ENCODE assay signal across 30 cellular contexts in genomic region chr10:24991298-24991697, GRCh38. TPM values are rescaled to one million over a fixed set of nuclear protein-coding genes. Genes with fewer than 3 reads are reported as not detected.
A peak's percentile ranks its signal among the peaks of the same experiment; 100 is the strongest.
DNase-seq lines count a peak whose midpoint lies in the region; ATAC-seq, FAIRE-seq and TF ChIP-seq lines count a peak whose summit lies in the region.
"Had no signal": no experiment of that assay in that cellular context is flagged by ENCODE, and none has a peak within 500 bp of the region (broad histone marks: within the 10 kb centered on the region; RNA-seq: fewer than 3 reads in every experiment).

No MANE protein-coding gene starts in this region.

- no peak overlapping the region for H3K9ac ChIP-seq in K562 (ENCODE audit: insufficient read depth in 1 of 2, low read depth in 2 of 2, low read length in 2 of 2)
- H3K9ac ChIP-seq in neuronal stem cell (ENCODE audit: low read depth, low read length, poor library complexity): no peak overlapping the region
- no peak overlapping the region for H3K9ac ChIP-seq in GM23248
- no peak overlapping the region for H3K9ac ChIP-seq in kidney (ENCODE audit: low read length in 2 of 2)
- H3K9ac ChIP-seq: BLaER1 had no signal

- H3K9me3 ChIP-seq in HEK293 (ENCODE audit: control insufficient read depth, insufficient read depth, low read depth, low read length) (no peaks in the 10 kb centered on the region), K562 (replicated peaks; ENCODE audit: control insufficient read depth, insufficient read depth, low read depth, low read length) (no peaks in the 10 kb centered on the region), neuronal stem cell (replicated peaks in 1 of 2; ENCODE audit: control insufficient read depth in 2 of 2, insufficient read depth in 1 of 2, low read depth in 1 of 2, low read length in 2 of 2) (no peaks in the 10 kb centered on the region), GM23248 (ENCODE audit: low read depth) (no peaks in the 10 kb centered on the region), kidney (ENCODE audit: control insufficient read depth in 1 of 2, low read length in 2 of 2) (no peaks in the 10 kb centered on the region)
- H3K9me3 ChIP-seq: BE2C, BLaER1 had no signal

- no peaks in the 10 kb centered on the region for H4K20me1 ChIP-seq in K562 (replicated peaks; ENCODE audit: control insufficient read depth, insufficient read depth, low read length)
- no peaks in the 10 kb centered on the region for H4K20me1 ChIP-seq in GM23248 (ENCODE audit: insufficient read depth)
- H4K20me1 ChIP-seq: BLaER1 had no signal

- H3K14ac ChIP-seq in neuronal stem cell (ENCODE audit: low read length): no peak overlapping the region

- H3K79me1 ChIP-seq in neuronal stem cell (ENCODE audit: low read depth, low read length): no peaks in the 10 kb centered on the region

- no peak for TF ChIP-seq RAD21 in K562 (CRISPR knock-in tag; conservative IDR thresholded peaks at IDR 0.05 in 1 of 2, IDR thresholded peaks at IDR 0.05 in 1 of 2)

- H3K36me3 ChIP-seq in HEK293 (ENCODE audit: control insufficient read depth in 2 of 2, insufficient read depth in 1 of 2, low read length in 2 of 2): no peaks in the 10 kb centered on the region
- H3K36me3 ChIP-seq in K562 (ENCODE audit: control insufficient read depth, insufficient read depth, low read length): no peaks in the 10 kb centered on the region
- no peaks in the 10 kb centered on the region for H3K36me3 ChIP-seq in neuronal stem cell (replicated peaks in 1 of 2; ENCODE audit: control insufficient read depth in 2 of 2, insufficient read depth in 2 of 2, low read length in 2 of 2)
- no peaks in the 10 kb centered on the region for H3K36me3 ChIP-seq in GM23248 (ENCODE audit: low read depth)
- no peaks in the 10 kb centered on the region for H3K36me3 ChIP-seq in kidney (ENCODE audit: control insufficient read depth in 1 of 2, insufficient read depth in 2 of 2, low read length in 2 of 2)
- H3K36me3 ChIP-seq: BE2C, BLaER1 had no signal

- intact Hi-C loops in K562 (cut with micrococcal nuclease) (loop anchor here (2.0 kb wide), 2 partner anchors 348 to 374 kb away; no protein-coding TSS in a partner anchor), kidney (cut with DNase I) (no loop called here)

- ATAC-seq in K562: no peak
- ATAC-seq: GM12878 had no signal

- no peak overlapping the region for H3K18ac ChIP-seq in neuronal stem cell (ENCODE audit: low read length)

- no peak overlapping the region for H4K8ac ChIP-seq in neuronal stem cell (ENCODE audit: low read depth, low read length)

- no peak overlapping the region for H2BK5ac ChIP-seq in neuronal stem cell (ENCODE audit: low read length)

- H3K4ac ChIP-seq in neuronal stem cell (ENCODE audit: low read length): no peak overlapping the region

- TF ChIP-seq EP300 in K562 (IDR thresholded peaks at IDR 0.05; ENCODE audit: low read length): no peak

- H3K4me2 ChIP-seq in K562 (ENCODE audit: insufficient read depth, low read length) (no peak overlapping the region), neuronal stem cell (ENCODE audit: insufficient read depth, low read length, poor library complexity, severe bottlenecking) (no peak overlapping the region), GM23248 (ENCODE audit: unreplicated experiment) (no peak overlapping the region)
- H3K4me2 ChIP-seq: BLaER1 had no signal

- H2BK15ac ChIP-seq in neuronal stem cell (ENCODE audit: low read length): no peak overlapping the region

- no peaks in the 10 kb centered on the region for H3K9me2 ChIP-seq in GM23248 (ENCODE audit: insufficient read depth)

- no TSS peak for BruUV-seq in K562 (replicated peaks; lab: Mats Ljungman, UMichigan)

- CTCF ChIA-PET in HEK293 (lab: Yijun Ruan, JAX): interaction anchor here (1.0 to 2.4 kb wide), 2 partner anchors 90 to 530 kb away, joined by 3 to 12 read pairs; no protein-coding TSS in a partner anchor
- CTCF ChIA-PET in K562 (lab: Yijun Ruan, JAX; ENCODE audit: low intra/inter-chr PET ratio): no interaction called here

- H2AK5ac ChIP-seq in neuronal stem cell (ENCODE audit: low read depth, low read length): no peak overlapping the region

- no peaks in the 10 kb centered on the region for H3F3A ChIP-seq in GM23248 (ENCODE audit: insufficient read depth)

- H3K27ac ChIP-seq in HEK293 (ENCODE audit: extremely low read depth, low read depth, low read length): no peak overlapping the region
- no peak overlapping the region for H3K27ac ChIP-seq in K562 (ENCODE audit: extremely low read depth, low read depth, low read length)
- H3K27ac ChIP-seq in neuronal stem cell (replicated peaks; ENCODE audit: low read length): no peak overlapping the region
- no peak overlapping the region for H3K27ac ChIP-seq in GM23248
- no peak overlapping the region for H3K27ac ChIP-seq in kidney (ENCODE audit: low read depth in 2 of 2, low read length in 2 of 2)
- H3K27ac ChIP-seq: BLaER1 had no signal

- H2BK120ac ChIP-seq in neuronal stem cell (ENCODE audit: low read depth, low read length): peak overlapping the region; percentile 39

- no peak overlapping the region for H3K4me3 ChIP-seq in HEK293 (ENCODE audit: low read depth, low read length)
- no peak overlapping the region for H3K4me3 ChIP-seq in K562
- H3K4me3 ChIP-seq in neuronal stem cell (ENCODE audit: low read length in 2 of 2): no peak overlapping the region
- no peak overlapping the region for H3K4me3 ChIP-seq in GM23248
- H3K4me3 ChIP-seq in kidney (ENCODE audit: low read length in 2 of 2): no peak overlapping the region
- H3K4me3 ChIP-seq: BLaER1, GM12878 had no signal

- WGBS in K562 (ENCODE audit: insufficient coverage, low coverage, missing lambda C conversion rate): 70% methylated on average over 13 of the region's 13 CpGs
- WGBS in neuronal stem cell (ENCODE audit: extremely low coverage in 2 of 2, insufficient read length in 2 of 2, insufficient replicate concordance in 1 of 2), 2 donors: no CpG with 5 or more reads among the region's 13 CpGs
- WGBS in GM23248 (ENCODE audit: low coverage in 1 of 2, low lambda C conversion rate in 2 of 2, missing lambda C conversion rate in 2 of 2), 2 experiments: 84 to 89% methylated on average over 13 of the region's 13 CpGs

- H3K79me2 ChIP-seq in K562 (ENCODE audit: control insufficient read depth, insufficient read depth, low read length): no peaks in the 10 kb centered on the region
- no peaks in the 10 kb centered on the region for H3K79me2 ChIP-seq in GM23248 (ENCODE audit: insufficient read depth)

- H3K9me1 ChIP-seq in K562 (ENCODE audit: control insufficient read depth, insufficient read depth, low read length): no peaks in the 10 kb centered on the region

- no peaks in the 10 kb centered on the region for H3K27me3 ChIP-seq in K562 (ENCODE audit: control insufficient read depth in 2 of 2, insufficient read depth in 2 of 2, low read length in 2 of 2)
- no peaks in the 10 kb centered on the region for H3K27me3 ChIP-seq in neuronal stem cell (ENCODE audit: control insufficient read depth in 3 of 3, insufficient read depth in 3 of 3, low read depth in 1 of 3, low read length in 3 of 3)
- H3K27me3 ChIP-seq in GM23248 (replicated peaks; ENCODE audit: insufficient read depth): no peaks in the 10 kb centered on the region
- H3K27me3 ChIP-seq: BE2C, BLaER1 had no signal

- in situ Hi-C loops in K562 (cut with MboI): no loop called here
- in situ Hi-C loops in GM23248 (cut with MboI): no loop called here

- H3K4me1 ChIP-seq in HEK293 (ENCODE audit: control insufficient read depth, insufficient read depth, low read length) (no peaks in the 10 kb centered on the region), K562 (replicated peaks in 1 of 2; ENCODE audit: control insufficient read depth in 2 of 2, insufficient read depth in 2 of 2, low read length in 2 of 2) (peaks cover 9 to 11% of the 10 kb centered on the region in 2 experiments), neuronal stem cell (ENCODE audit: control insufficient read depth in 2 of 2, insufficient read depth in 1 of 2, low read depth in 1 of 2, low read length in 2 of 2) (peaks cover 2 to 5% of the 10 kb centered on the region in 2 donors), GM23248 (ENCODE audit: insufficient read depth) (no peaks in the 10 kb centered on the region), kidney (ENCODE audit: control insufficient read depth in 1 of 2, insufficient read depth in 1 of 2, low read depth in 1 of 2, low read length in 2 of 2) (no peaks in the 10 kb centered on the region)
- H3K4me1 ChIP-seq: BE2C, BLaER1 had no signal

- no peak overlapping the region for H4K91ac ChIP-seq in neuronal stem cell (ENCODE audit: low read depth, low read length, poor library complexity)

- no peak for DNase-seq in HTR-8/SVneo (ENCODE audit: insufficient read length, low spot score)
- DNase-seq in K562 (ENCODE audit: extremely low read depth in 1 of 4, low spot score in 3 of 4): no peak
- no peak for DNase-seq in neuronal stem cell (ENCODE audit: low spot score)
- DNase-seq in SHP77 (lab: John Stamatoyannopoulos, UW): no peak
- DNase-seq in GM23248: no peak
- no peak for DNase-seq in kidney
- DNase-seq: 8988T; ACHN; BE2C; C1 segment of cervical spinal cord; CD4-positive, alpha-beta memory T cell; CD4-positive, CD25-positive, alpha-beta regulatory T cell; CD8-positive, alpha-beta memory T cell; COR-L47; DMS 273 treated with DMSO at 0.1 percent for 48 hours; DMS153; DMS53; DMS79; DND-41; EL; GDM1 had no signal

- TF ChIP-seq CTCF in HEK293 (tag by site-specific recombination; IDR thresholded peaks at IDR 0.05): no peak
- no peak for TF ChIP-seq CTCF in K562 (IDR thresholded peaks at IDR 0.05 in 2 of 3, conservative IDR thresholded peaks at IDR 0.05 in 1 of 3; ENCODE audit: insufficient read depth in 2 of 3, low read depth in 1 of 3, low read length in 3 of 3)
- no peak for TF ChIP-seq CTCF in kidney (IDR thresholded peaks at IDR 0.05; ENCODE audit: borderline replicate concordance, extremely low read depth, insufficient read depth)

- H3K23ac ChIP-seq in neuronal stem cell (ENCODE audit: low read depth, low read length, poor library complexity): no peak overlapping the region

- FAIRE-seq in HTR-8/SVneo (lab: Jason Lieb, UNC): peak; percentile 31
- no peak for FAIRE-seq in K562 (lab: Jason Lieb, UNC)
- FAIRE-seq in kidney (lab: Jason Lieb, UNC): no peak
- FAIRE-seq: A204.1, GM12878, GM12892, GM18507 had no signal

- H2AFZ ChIP-seq in K562 (ENCODE audit: low read depth, low read length) (peak overlapping the region; percentile 25; the same call in 1 of the 2 replicates), neuronal stem cell (ENCODE audit: low read length) (no peak overlapping the region), GM23248 (no peak overlapping the region)

- POLR2A ChIA-PET in HEK293 (lab: Yijun Ruan, JAX) (no interaction called here), K562 (lab: Yijun Ruan, JAX) (no interaction called here)

- H2BK12ac ChIP-seq in neuronal stem cell (ENCODE audit: low read length): no peak overlapping the region

- TF ChIP-seq POLR2A in K562 (conservative IDR thresholded peaks at IDR 0.05): no peak

RNA-seq across cellular contexts. Expression of gene ENKUR, which starts 24.7 kb away (rescaled TPM):
- total RNA-seq in K562 (2011; cell fraction: chromatin; rRNA removed; ENCODE audit: low replicate concordance): 0.25 and 0.79 TPM in 2 replicates
- 0.13 TPM in 1 of 2 replicates, not detected in the other for total RNA-seq in K562 (2011; cell fraction: nucleolus; rRNA removed)
- total RNA-seq in K562 (2011; cell fraction: nucleoplasm; rRNA removed): 0.61 TPM in 1 of 2 replicates, not detected in the other
- total RNA-seq in K562 (2014; rRNA removed) (0.12 and 0.14 TPM in 2 replicates), K562 (2014; rRNA removed; fragmentation: Illumina TruSeq; extraction: Trizol) (0.06 and 0.25 TPM in 2 replicates), K562 (2015; rRNA removed; fragmentation: Illumina TruSeq; extraction: Trizol) (0.11 TPM in 2 replicates), K562 (2021) (0.09 and 0.20 TPM in 2 replicates), kidney (0.41 TPM)
- polyA plus RNA-seq in K562 (2011; rRNA removed) (0.19 and 0.46 TPM in 2 replicates), K562 (2014; fragmentation: Illumina TruSeq; extraction: Trizol) (0.21 TPM in 1 of 2 replicates, not detected in the other), K562 (2014; fragmentation: Nextera tagmentation; extraction: Ambion mirVana) (under 1 TPM; 0.06 to 0.07 TPM), K562 (2014; rRNA removed) (0.28 TPM in 1 of 2 replicates, not detected in the other), GM23248 (2016; fragmentation: Nextera tagmentation; extraction: Ambion mirVana) (0.11 and 0.34 TPM in 2 replicates), kidney (ENCODE audit: insufficient read depth, low read depth, low replicate concordance) (0.73 TPM)
- 0.03 and 0.09 TPM in 2 replicates for polyA plus RNA-seq in K562 (2011; cell fraction: cytosol; rRNA removed)
- polyA plus RNA-seq in K562 (2011; cell fraction: nucleus; rRNA removed): 0.14 and 0.15 TPM in 2 replicates
- 0.14 and 0.23 TPM in 2 replicates for polyA plus RNA-seq in K562 (2012)
- polyA minus RNA-seq in K562 (2011; rRNA and poly(A)+ RNA removed): 0.21 and 0.28 TPM in 2 replicates
- polyA minus RNA-seq in K562 (2011; cell fraction: cytosol; rRNA and poly(A)+ RNA removed): not detected in 2 replicates
- 0.22 TPM in 1 of 2 replicates, not detected in the other for polyA minus RNA-seq in K562 (2011; cell fraction: nucleus; rRNA and poly(A)+ RNA removed)
- polyA plus RNA-seq in neuronal stem cell (2013, experiment 1 of 2): 0.85 TPM
- polyA plus RNA-seq in neuronal stem cell (2013, experiment 2 of 2): 0.89 TPM
- total RNA-seq in GM23248 (2014; rRNA removed; shearing (Covaris generic)): not detected in 2 replicates
- total RNA-seq: CD4-positive, alpha-beta memory T cell; CD8-positive, alpha-beta memory T cell; Daoy; G401; GM12878 had no signal
- polyA plus RNA-seq: CD4-positive, alpha-beta memory T cell; CD8-positive, alpha-beta memory T cell had no signal

RNA-seq across cellular contexts. Expression of gene THNSL1, which starts 25.1 kb away (rescaled TPM):
- 1.1 and 3.9 TPM in 2 replicates for total RNA-seq in K562 (2011; cell fraction: chromatin; rRNA removed; ENCODE audit: low replicate concordance)
- total RNA-seq in K562 (2011; cell fraction: nucleolus; rRNA removed): 0.33 and 0.92 TPM in 2 replicates
- total RNA-seq in K562 (2011; cell fraction: nucleoplasm; rRNA removed): 1.5 and 2.0 TPM in 2 replicates
- total RNA-seq in K562 (2014; rRNA removed) (3.2 and 4.7 TPM in 2 replicates), K562 (2014; rRNA removed; fragmentation: Illumina TruSeq; extraction: Trizol) (8.6 and 8.9 TPM in 2 replicates), K562 (2015; rRNA removed; fragmentation: Illumina TruSeq; extraction: Trizol) (5.8 and 6.3 TPM in 2 replicates), K562 (2021) (6.2 and 6.4 TPM in 2 replicates), kidney (5.4 TPM)
- polyA plus RNA-seq in K562 (2011; rRNA removed) (6.0 and 7.5 TPM in 2 replicates), K562 (2014; fragmentation: Illumina TruSeq; extraction: Trizol) (6.4 and 7.0 TPM in 2 replicates), K562 (2014; fragmentation: Nextera tagmentation; extraction: Ambion mirVana) (1 to 10 TPM; 5.9 to 7.6 TPM), K562 (2014; rRNA removed) (4.2 and 4.5 TPM in 2 replicates), GM23248 (2016; fragmentation: Nextera tagmentation; extraction: Ambion mirVana) (4.4 and 5.2 TPM in 2 replicates), kidney (ENCODE audit: insufficient read depth, low read depth, low replicate concordance) (7.9 TPM)
- 1.3 and 2.5 TPM in 2 replicates for polyA plus RNA-seq in K562 (2011; cell fraction: cytosol; rRNA removed)
- polyA plus RNA-seq in K562 (2011; cell fraction: nucleus; rRNA removed): 1.4 and 2.0 TPM in 2 replicates
- 3.5 and 5.3 TPM in 2 replicates for polyA plus RNA-seq in K562 (2012)
- 6.9 and 9.7 TPM in 2 replicates for polyA minus RNA-seq in K562 (2011; rRNA and poly(A)+ RNA removed)
- polyA minus RNA-seq in K562 (2011; cell fraction: cytosol; rRNA and poly(A)+ RNA removed): 2.4 and 3.3 TPM in 2 replicates
- polyA minus RNA-seq in K562 (2011; cell fraction: nucleus; rRNA and poly(A)+ RNA removed): 1.3 and 3.0 TPM in 2 replicates
- polyA plus RNA-seq in neuronal stem cell (2013, experiment 1 of 2): 5.7 TPM
- polyA plus RNA-seq in neuronal stem cell (2013, experiment 2 of 2): 5.5 TPM
- 2.7 and 3.0 TPM in 2 replicates for total RNA-seq in GM23248 (2014; rRNA removed; shearing (Covaris generic))

RNA-seq across cellular contexts. Expression of gene PRTFDC1, which starts 38.9 kb away (rescaled TPM):
- total RNA-seq in K562 (2011; cell fraction: chromatin; rRNA removed; ENCODE audit: low replicate concordance): 3.9 and 7.0 TPM in 2 replicates
- 2.5 and 3.3 TPM in 2 replicates for total RNA-seq in K562 (2011; cell fraction: nucleolus; rRNA removed)
- total RNA-seq in K562 (2011; cell fraction: nucleoplasm; rRNA removed): 3.3 and 4.6 TPM in 2 replicates
- 6.0 and 7.0 TPM in 2 replicates for total RNA-seq in K562 (2014; rRNA removed)
- 10.0 and 14.4 TPM in 2 replicates for total RNA-seq in K562 (2014; rRNA removed; fragmentation: Illumina TruSeq; extraction: Trizol)
- 9.4 and 9.5 TPM in 2 replicates for total RNA-seq in K562 (2015; rRNA removed; fragmentation: Illumina TruSeq; extraction: Trizol)
- total RNA-seq in K562 (2021): 7.5 and 8.0 TPM in 2 replicates
- 17.4 and 27.6 TPM in 2 replicates for polyA plus RNA-seq in K562 (2011; rRNA removed)
- polyA plus RNA-seq in K562 (2011; cell fraction: cytosol; rRNA removed): 6.6 and 11.7 TPM in 2 replicates
- polyA plus RNA-seq in K562 (2011; cell fraction: nucleus; rRNA removed): 7.0 and 9.7 TPM in 2 replicates
- 12.9 and 14.9 TPM in 2 replicates for polyA plus RNA-seq in K562 (2012)
- 10.7 and 12.5 TPM in 2 replicates for polyA plus RNA-seq in K562 (2014; fragmentation: Illumina TruSeq; extraction: Trizol)
- polyA plus RNA-seq in K562 (2014; fragmentation: Nextera tagmentation; extraction: Ambion mirVana): 10 to 100 TPM; 19.0 to 19.7 TPM
- 9.1 TPM in 2 replicates for polyA plus RNA-seq in K562 (2014; rRNA removed)
- 24.3 and 33.2 TPM in 2 replicates for polyA minus RNA-seq in K562 (2011; rRNA and poly(A)+ RNA removed)
- polyA minus RNA-seq in K562 (2011; cell fraction: cytosol; rRNA and poly(A)+ RNA removed): 1.8 and 8.7 TPM in 2 replicates
- polyA minus RNA-seq in K562 (2011; cell fraction: nucleus; rRNA and poly(A)+ RNA removed): 4.0 and 7.3 TPM in 2 replicates
- 17.2 TPM for polyA plus RNA-seq in neuronal stem cell (2013, experiment 1 of 2)
- polyA plus RNA-seq in neuronal stem cell (2013, experiment 2 of 2): 17.0 TPM
- 11.4 and 22.0 TPM in 2 replicates for total RNA-seq in GM23248 (2014; rRNA removed; shearing (Covaris generic))
- 13.9 and 16.0 TPM in 2 replicates for polyA plus RNA-seq in GM23248 (2016; fragmentation: Nextera tagmentation; extraction: Ambion mirVana)
- 3.8 TPM for total RNA-seq in kidney
- polyA plus RNA-seq in kidney (ENCODE audit: insufficient read depth, low read depth, low replicate concordance): 6.1 TPM
- polyA plus RNA-seq: CD14-positive monocyte had no signal

Comparison
In these comparisons a context has a peak if more than half of its experiments do, and no peak if none do; other contexts are left out.
1. Of the 44 proteins assayed by ChIP-seq in both K562 and HEK293: peak only in K562: none; only in HEK293: ZNF133; in both: none; in neither: 43.